Comparison of ENCODE assay signal across 21 cellular contexts in genomic region chr17:36594626-36595401, GRCh38. TPM values are rescaled to one million over a fixed set of nuclear protein-coding genes. Genes with fewer than 3 reads are reported as not detected.
DNase-seq lines count a peak whose midpoint lies in the region; ATAC-seq and TF ChIP-seq lines count a peak whose summit lies in the region.
"Had no signal": no experiment of that assay in that cellular context is flagged by ENCODE, and none has a peak within 500 bp of the region (broad histone marks: within the 10 kb centered on the region; RNA-seq: fewer than 3 reads in every experiment).

No MANE protein-coding gene starts in this region.

- H3K9me3 Mint-ChIP-seq in activated CD8-positive, alpha-beta memory T cell treated with anti-CD3 and anti-CD28 coated beads, Interleukin-2, amount 10 ng/mL, durations not matched to agents 7 days and 5 days (ENCODE audit: low read depth), result no peaks in the 10 kb centered on the region
- H3K9me3 Mint-ChIP-seq in neural crest cell (no peaks in the 10 kb centered on the region), immature natural killer cell (no peaks in the 10 kb centered on the region)
- H3K9me3 Mint-ChIP-seq: CD8-positive, alpha-beta memory T cell had no signal

- H3K4me1 ChIP-seq in esophagus squamous epithelium (peaks cover 10 to 36% (median 10%) of the 10 kb centered on the region in 3 donors), upper lobe of right lung (peaks cover 6% of the 10 kb centered on the region), right atrium auricular region (peaks cover 0 to 29% of the 10 kb centered on the region in 2 donors)
- H3K4me1 ChIP-seq: SJCRH30 had no signal

- H3K4me3 ChIP-seq in esophagus squamous epithelium (no peak overlapping the region), upper lobe of right lung (no peak overlapping the region), right atrium auricular region (no peak overlapping the region)
- H3K4me3 ChIP-seq: SJCRH30 had no signal

- CTCF ChIA-PET in activated CD8-positive, alpha-beta memory T cell treated with anti-CD3 and anti-CD28 coated beads, Interleukin-2, amount 10 ng/mL, durations not matched to agents 7 days and 5 days (lab: Charles Lee), result interaction anchor here (5.8 kb wide), 1 partner anchor 8 kb away, joined by 45 read pairs; the partner anchor contains the start of gene MRM1

- ATAC-seq in activated CD8-positive, alpha-beta memory T cell treated with anti-CD3 and anti-CD28 coated beads, Interleukin-2, amount 10 ng/mL, durations not matched to agents 7 days and 5 days, result no peak
- ATAC-seq in upper lobe of right lung, result no peak

- intact Hi-C loops in esophagus squamous epithelium (cut with DNase I) (loop anchor here (5.0 kb wide), 1 partner anchor 48 kb away; no protein-coding TSS in a partner anchor), upper lobe of right lung (cut with DNase I) (no loop called here)

- H3K27me3 ChIP-seq in esophagus squamous epithelium, result no peaks in the 10 kb centered on the region
- no peaks in the 10 kb centered on the region for H3K27me3 ChIP-seq in upper lobe of right lung
- no peaks in the 10 kb centered on the region for H3K27me3 ChIP-seq in right atrium auricular region
- H3K27me3 ChIP-seq: SJCRH30 had no signal

- H3K27me3 Mint-ChIP-seq in activated CD8-positive, alpha-beta memory T cell treated with anti-CD3 and anti-CD28 coated beads, Interleukin-2, amount 10 ng/mL, durations not matched to agents 7 days and 5 days, result no peaks in the 10 kb centered on the region
- no peaks in the 10 kb centered on the region for H3K27me3 Mint-ChIP-seq in neural crest cell (ENCODE audit: low read depth)
- H3K27me3 Mint-ChIP-seq in immature natural killer cell (ENCODE audit: low read depth in 3 of 3), result peaks cover 2 to 4% (median 3%) of the 10 kb centered on the region in 3 donors
- H3K27me3 Mint-ChIP-seq: CD8-positive, alpha-beta memory T cell had no signal

- peaks cover 24% of the 10 kb centered on the region for H3K4me1 Mint-ChIP-seq in activated CD8-positive, alpha-beta memory T cell treated with anti-CD3 and anti-CD28 coated beads, Interleukin-2, amount 10 ng/mL, durations not matched to agents 7 days and 5 days
- H3K4me1 Mint-ChIP-seq in neural crest cell, result peaks cover 31% of the 10 kb centered on the region
- H3K4me1 Mint-ChIP-seq in immature natural killer cell, result peaks cover 19 to 26% of the 10 kb centered on the region in 2 donors

- peaks cover 6% of the 10 kb centered on the region for H3K36me3 Mint-ChIP-seq in activated CD8-positive, alpha-beta memory T cell treated with anti-CD3 and anti-CD28 coated beads, Interleukin-2, amount 10 ng/mL, durations not matched to agents 7 days and 5 days
- H3K36me3 Mint-ChIP-seq in neural crest cell (ENCODE audit: low read depth) (peaks cover 6% of the 10 kb centered on the region), immature natural killer cell (peaks cover 0 to 3% (median 0%) of the 10 kb centered on the region in 3 donors)

- no peak overlapping the region for H3K27ac Mint-ChIP-seq in activated CD8-positive, alpha-beta memory T cell treated with anti-CD3 and anti-CD28 coated beads, Interleukin-2, amount 10 ng/mL, durations not matched to agents 7 days and 5 days
- H3K27ac Mint-ChIP-seq in neural crest cell (ENCODE audit: unreplicated experiment) (no peak overlapping the region), immature natural killer cell (no peak overlapping the region)

- peak; percentile 36 for DNase-seq in activated CD8-positive, alpha-beta memory T cell treated with anti-CD3 and anti-CD28 coated beads, Interleukin-2, amount 10 ng/mL, durations not matched to agents 7 days and 5 days
- no peak for DNase-seq in activated CD8-positive, alpha-beta memory T cell treated with anti-CD3 and anti-CD28 coated beads for 24 hours
- DNase-seq in esophagus squamous epithelium (lab: John Stamatoyannopoulos, UW) (no peak), neural crest cell (ENCODE audit: low read depth, low spot score) (no peak), upper lobe of right lung (peak; percentile 28), immature natural killer cell (no peak), NCI-H1930 (lab: John Stamatoyannopoulos, UW) (no peak), right atrium auricular region (ENCODE audit: low spot score) (no peak)
- DNase-seq: 8988T; AML-193; C1 segment of cervical spinal cord; Calu3; CD8-positive, alpha-beta memory T cell; DMS153; IMR-90; MV-4-11; NCI-H1105 treated with DMSO at 0.1 percent for 48 hours; NCI-H2081; NCI-H2171 treated with DMSO at 0.1 percent for 48 hours; NCI-H524 treated with DMSO at 0.1 percent for 48 hours; SJCRH30 had no signal

- no peak for TF ChIP-seq CTCF in esophagus squamous epithelium (IDR thresholded peaks at IDR 0.05)
- no peak for TF ChIP-seq CTCF in neural crest cell (conservative IDR thresholded peaks at IDR 0.05)
- TF ChIP-seq CTCF in upper lobe of right lung (IDR thresholded peaks at IDR 0.05), result no peak
- TF ChIP-seq CTCF in right atrium auricular region (IDR thresholded peaks at IDR 0.05), result no peak

- H3K9me3 ChIP-seq in esophagus squamous epithelium (no peaks in the 10 kb centered on the region), upper lobe of right lung (no peaks in the 10 kb centered on the region), right atrium auricular region (no peaks in the 10 kb centered on the region)
- H3K9me3 ChIP-seq: SJCRH30 had no signal

- H3K36me3 ChIP-seq in esophagus squamous epithelium (peaks cover 0 to 15% (median 0%) of the 10 kb centered on the region in 3 donors), upper lobe of right lung (peaks cover 4% of the 10 kb centered on the region), right atrium auricular region (no peaks in the 10 kb centered on the region)

- no peak overlapping the region for H3K4me3 Mint-ChIP-seq in activated CD8-positive, alpha-beta memory T cell treated with anti-CD3 and anti-CD28 coated beads, Interleukin-2, amount 10 ng/mL, durations not matched to agents 7 days and 5 days
- H3K4me3 Mint-ChIP-seq in neural crest cell (peak overlapping the region; percentile 45), immature natural killer cell (no peak overlapping the region)

- H3K27ac ChIP-seq in esophagus squamous epithelium, result peak overlapping the region in 3 of 4 donors; percentile 47 to 67 (median 66)
- H3K27ac ChIP-seq in upper lobe of right lung, result no peak overlapping the region
- no peak overlapping the region for H3K27ac ChIP-seq in right atrium auricular region
- H3K27ac ChIP-seq: SJCRH30 had no signal

- TF ChIP-seq POLR2A in esophagus squamous epithelium (IDR thresholded peaks at IDR 0.05), result no peak

- 71 to 73% methylated on average over 6 to 7 of the region's 13 CpGs for WGBS in esophagus squamous epithelium, 2 donors

RNA-seq across cellular contexts. Expression of gene DHRS11, which starts 3.1 kb away (rescaled TPM):
- total RNA-seq in activated CD8-positive, alpha-beta memory T cell treated with anti-CD3 and anti-CD28 coated beads, Interleukin-2, amount 10 ng/mL, durations not matched to agents 7 days and 5 days, result 1 to 10 TPM; 4.5 to 8.0 TPM
- total RNA-seq in esophagus squamous epithelium (10 to 100 TPM in 2 of 4 donors, 1 to 10 TPM in 2; 9.0 to 11.1 (median 10.2) TPM), neural crest cell (12.3 and 14.7 TPM in 2 replicates), upper lobe of right lung (5.7 TPM), right atrium auricular region (10 to 100 TPM; 10.5 to 17.3 TPM)
- polyA plus RNA-seq in immature natural killer cell, result 1 to 10 TPM in 2 of 3 donors, not detected in 1; 3.3 to 6.0 TPM

RNA-seq across cellular contexts. Expression of gene MRM1, which starts 6.6 kb away (rescaled TPM):
- total RNA-seq in activated CD8-positive, alpha-beta memory T cell treated with anti-CD3 and anti-CD28 coated beads, Interleukin-2, amount 10 ng/mL, durations not matched to agents 7 days and 5 days, result 10 to 100 TPM; 13.6 to 17.0 TPM
- total RNA-seq in esophagus squamous epithelium, result 10 to 100 TPM in 1 of 4 donors, 1 to 10 TPM in 3; 5.9 to 10.1 (median 7.0) TPM
- total RNA-seq in neural crest cell, result 4.6 and 5.4 TPM in 2 replicates
- total RNA-seq in upper lobe of right lung, result 5.6 TPM
- 1 to 10 TPM in 2 of 3 donors, not detected in 1; 2.0 to 6.4 TPM for polyA plus RNA-seq in immature natural killer cell
- total RNA-seq in right atrium auricular region, result 1 to 10 TPM; 3.7 to 6.3 TPM

RNA-seq across cellular contexts. Expression of gene GGNBP2, which starts 50.1 kb away (rescaled TPM):
- 100 to 1,000 TPM in 1 of 2 experiments, 10 to 100 TPM in 1; 96.5 to 113 TPM for total RNA-seq in activated CD8-positive, alpha-beta memory T cell treated with anti-CD3 and anti-CD28 coated beads, Interleukin-2, amount 10 ng/mL, durations not matched to agents 7 days and 5 days
- total RNA-seq in esophagus squamous epithelium, result 10 to 100 TPM; 32.8 to 59.3 (median 46.3) TPM
- 71.8 and 72.3 TPM in 2 replicates for total RNA-seq in neural crest cell
- total RNA-seq in upper lobe of right lung, result 81.7 TPM
- polyA plus RNA-seq in immature natural killer cell, result 10 to 100 TPM; 28.2 to 60.0 (median 35.7) TPM
- 10 to 100 TPM; 26.7 to 30.1 TPM for total RNA-seq in right atrium auricular region

Comparison
In these comparisons a context has a peak if more than half of its experiments do, and no peak if none do; other contexts are left out.
1. DNase-seq: peak in activated CD8-positive, alpha-beta memory T cell treated with anti-CD3 and anti-CD28 coated beads, Interleukin-2, amount 10 ng/mL, durations not matched to agents 7 days and 5 days (single experiment) and upper lobe of right lung (single experiment); none in activated CD8-positive, alpha-beta memory T cell treated with anti-CD3 and anti-CD28 coated beads for 24 hours (single experiment), esophagus squamous epithelium (single experiment), neural crest cell (single experiment), immature natural killer cell (0 of 3), NCI-H1930 (0 of 2) and right atrium auricular region (single experiment).
2. H3K27ac ChIP-seq: peak in esophagus squamous epithelium (3 of 4); none in upper lobe of right lung (single experiment) and right atrium auricular region (0 of 2).